In genomic region chr11:87015645-87016044, GRCh38 we compare ENCODE assay signal across 3 cellular contexts.
"Had no signal": no experiment of that assay in that cellular context is flagged by ENCODE, and none has a peak within 500 bp of the region (broad histone marks: within the 10 kb centered on the region; RNA-seq: fewer than 3 reads in every experiment).

No MANE protein-coding gene starts in this region.

- DNase-seq: GDM1, GF-D8 had no signal

- H3K4me3 ChIP-seq: GM12878 had no signal
